In genomic region chr19:31531326-31531725, GRCh38 we compare ENCODE assay signal across 25 cellular contexts.
"Had no signal": no experiment of that assay in that cellular context is flagged by ENCODE, and none has a peak within 500 bp of the region (broad histone marks: within the 10 kb centered on the region; RNA-seq: fewer than 3 reads in every experiment).

No MANE protein-coding gene starts in this region.

- ATAC-seq: pancreas; psoas muscle; right lobe of liver; stimulated activated naive B cell treated with anti-CD40 and anti-IgM and Interleukin-4, amounts not matched to agents 10 μg/mL and 1 μg/mL and 100 μg/mL, for 72 hours; stimulated activated naive CD8-positive, alpha-beta T cell treated with anti-CD3 and anti-CD28 coated beads, Interleukin-15, Interleukin-2, amounts not matched to agents 100 U/mL and 50 U/mL, for 24 hours had no signal

- H3K4me1 ChIP-seq: left ventricle myocardium inferior, neural progenitor cell, pancreas, psoas muscle, right lobe of liver, stomach, tibial artery, upper lobe of left lung had no signal

- H3K36me3 ChIP-seq: left ventricle myocardium inferior, neural progenitor cell, neutrophil, pancreas, right lobe of liver, stomach, thoracic aorta, tibial artery, upper lobe of left lung had no signal

- H3K27ac ChIP-seq: left ventricle myocardium inferior, neural progenitor cell, neutrophil, pancreas, psoas muscle, right lobe of liver, skin epidermis, stomach, thoracic aorta, tibial artery, upper lobe of left lung had no signal

- H3K9ac ChIP-seq: neural progenitor cell had no signal

- H2AFZ ChIP-seq: neural progenitor cell had no signal

- DNase-seq: hypothalamus; immature natural killer cell; left ventricle myocardium inferior; mesendoderm; naive B cell; natural killer cell; nephron progenitor cell; pancreas; psoas muscle; right lobe of liver; stimulated activated CD4-positive, alpha-beta T cell treated with anti-CD3 and anti-CD28 coated beads, Interleukin-12 subunit alpha, Interleukin-12 subunit beta, amount 100 ng/mL, for 4 hours; stimulated activated CD4-positive, alpha-beta T cell treated with anti-CD3 and anti-CD28 coated beads, Interleukin-15, amount 100 ng/mL, for 24 hours; stimulated activated CD4-positive, alpha-beta T cell treated with anti-CD3 and anti-CD28 coated beads, Interleukin-2, amount 100 ng/mL, for 24 hours; stimulated activated CD4-positive, alpha-beta T cell treated with anti-CD3 and anti-CD28 coated beads, Interleukin-4, amount 100 ng/mL, for 1 hour; stimulated activated naive B cell treated with anti-CD40 and anti-IgM and Interleukin-4, amounts not matched to agents 10 μg/mL and 1 μg/mL and 100 μg/mL, for 72 hours; stimulated activated naive CD8-positive, alpha-beta T cell treated with anti-CD3 and anti-CD28 coated beads, Interleukin-15, Interleukin-2, amounts not matched to agents 100 U/mL and 50 U/mL, for 24 hours; stomach; tibial artery; upper lobe of left lung had no signal

- H3K27me3 ChIP-seq: neural progenitor cell, neutrophil, pancreas, right lobe of liver, stomach, tibial artery, upper lobe of left lung had no signal

- H3K4me3 Mint-ChIP-seq: immature natural killer cell; mesothelial cell of epicardium; naive B cell; natural killer cell; nephron progenitor cell; neural progenitor cell; stimulated activated naive B cell treated with anti-CD40 and anti-IgM and Interleukin-4, amounts not matched to agents 10 μg/mL and 1 μg/mL and 100 μg/mL, for 72 hours had no signal

- H3K36me3 Mint-ChIP-seq: mesothelial cell of epicardium; natural killer cell; neural progenitor cell; stimulated activated naive B cell treated with anti-CD40 and anti-IgM and Interleukin-4, amounts not matched to agents 10 μg/mL and 1 μg/mL and 100 μg/mL, for 72 hours had no signal

- H3K9me3 Mint-ChIP-seq: natural killer cell, neural progenitor cell had no signal

- H3K9me3 ChIP-seq: pancreas, right lobe of liver, thoracic aorta had no signal

- H3K4me2 ChIP-seq: neural progenitor cell had no signal

- H3K27me3 Mint-ChIP-seq: stimulated activated naive B cell treated with anti-CD40 and anti-IgM and Interleukin-4, amounts not matched to agents 10 μg/mL and 1 μg/mL and 100 μg/mL, for 72 hours had no signal

- H3K4me1 Mint-ChIP-seq: immature natural killer cell; naive B cell; natural killer cell; neural progenitor cell; stimulated activated naive B cell treated with anti-CD40 and anti-IgM and Interleukin-4, amounts not matched to agents 10 μg/mL and 1 μg/mL and 100 μg/mL, for 72 hours had no signal

- H3K4me3 ChIP-seq: left ventricle myocardium inferior, lung, neural progenitor cell, pancreas, psoas muscle, right lobe of liver, skin epidermis, stomach, thoracic aorta, tibial artery, upper lobe of left lung had no signal

- H3K27ac Mint-ChIP-seq: immature natural killer cell; mesothelial cell of epicardium; naive B cell; natural killer cell; nephron progenitor cell; neural progenitor cell; stimulated activated naive B cell treated with anti-CD40 and anti-IgM and Interleukin-4, amounts not matched to agents 10 μg/mL and 1 μg/mL and 100 μg/mL, for 72 hours had no signal
